In genomic region chr13:31160857-31161582, GRCh38 we compare ENCODE assay signal across 8 cellular contexts. TPM values are rescaled to one million over a fixed set of nuclear protein-coding genes. Genes with fewer than 3 reads are reported as not detected.
DNase-seq lines count a peak whose midpoint lies in the region; ATAC-seq lines count a peak whose summit lies in the region.

No MANE protein-coding gene starts in this region.

- ATAC-seq in HG02938 (IDR thresholded peaks at IDR 0.05; ENCODE audit: unreplicated experiment) = peak; percentile 16
- ATAC-seq in esophagus mucosa = peak; percentile 15

- H3K9me3 ChIP-seq in NT2/D1 (ENCODE audit: insufficient read depth, low read length) (no peaks in the 10 kb centered on the region), muscle layer of colon (ENCODE audit: low read length) (no peaks in the 10 kb centered on the region)

- H3K4me3 ChIP-seq in NT2/D1 (ENCODE audit: insufficient read length, low read depth) (peak overlapping the region; percentile 88), muscle layer of colon (ENCODE audit: low read depth in 1 of 2, low read length in 2 of 2) (peak overlapping the region; percentile 56 to 95)

- H3K27me3 ChIP-seq in NT2/D1 (ENCODE audit: insufficient read depth, insufficient read length) (no peaks in the 10 kb centered on the region), muscle layer of colon (ENCODE audit: control insufficient read depth in 1 of 2, insufficient read depth in 2 of 2, low read length in 2 of 2) (no peaks in the 10 kb centered on the region)

- peak overlapping the region; percentile 81 for H3K27ac ChIP-seq in muscle layer of colon (ENCODE audit: low read depth, low read length)

- H3K4me1 ChIP-seq in NT2/D1 (ENCODE audit: insufficient read depth, insufficient read length) (no peaks in the 10 kb centered on the region), muscle layer of colon (ENCODE audit: insufficient read depth, low read length) (peaks cover 18% of the 10 kb centered on the region)

- peak; percentile 6 for DNase-seq in DMS153 treated with DMSO at 0.1 percent for 48 hours (lab: John Stamatoyannopoulos, UW; ENCODE audit: unreplicated experiment)
- no peak for DNase-seq in DMS153 (lab: John Stamatoyannopoulos, UW)
- DNase-seq in NT2/D1 (ENCODE audit: low read depth, low spot score) = no peak
- DNase-seq in activated T-cell treated with anti-CD3 and anti-CD28 coated beads, Interleukin-2, amount 50 U/mL, for 1 hour = peak; percentile 61
- peak; percentile 21 to 37 for DNase-seq in stimulated activated CD8-positive, alpha-beta memory T cell treated with anti-CD3 and anti-CD28 coated beads, Interleukin-7, amount 100 ng/mL, for 1 hour (ENCODE audit: low read depth in 2 of 2)

- H3K9ac ChIP-seq in NT2/D1 (ENCODE audit: insufficient read length, low read depth) = peak overlapping the region; percentile 94
- peak overlapping the region; percentile 74 for H3K9ac ChIP-seq in muscle layer of colon (ENCODE audit: low read length)

- peaks cover 35% of the 10 kb centered on the region for H3K36me3 ChIP-seq in NT2/D1 (ENCODE audit: insufficient read depth, insufficient read length, low read length)
- peaks cover 4% of the 10 kb centered on the region for H3K36me3 ChIP-seq in muscle layer of colon (ENCODE audit: insufficient read depth, low read length)

RNA-seq across cellular contexts. Expression of gene HSPH1, which starts 0.7 kb away (rescaled TPM):
- total RNA-seq in esophagus mucosa = 61.5 TPM

RNA-seq across cellular contexts. Expression of gene B3GLCT, which starts 38.8 kb away (rescaled TPM):
- total RNA-seq in esophagus mucosa = 3.6 TPM

Comparison
In these comparisons a context has a peak if more than half of its experiments do, and no peak if none do; other contexts are left out.
1. DNase-seq: peak in DMS153 treated with DMSO at 0.1 percent for 48 hours (single experiment), activated T-cell treated with anti-CD3 and anti-CD28 coated beads, Interleukin-2, amount 50 U/mL, for 1 hour (single experiment) and stimulated activated CD8-positive, alpha-beta memory T cell treated with anti-CD3 and anti-CD28 coated beads, Interleukin-7, amount 100 ng/mL, for 1 hour (2 of 2); none in DMS153 (single experiment) and NT2/D1 (single experiment).